29 cellular contexts compared by ENCODE assay signal in genomic region chr5:152622628-152623027, GRCh38.
A peak's percentile ranks its signal among the peaks of the same experiment; 100 is the strongest.
DNase-seq lines count a peak whose midpoint lies in the region; ATAC-seq and TF ChIP-seq lines count a peak whose summit lies in the region.
"Had no signal": no experiment of that assay in that cellular context is flagged by ENCODE, and none has a peak within 500 bp of the region (broad histone marks: within the 10 kb centered on the region; RNA-seq: fewer than 3 reads in every experiment).

No MANE protein-coding gene starts in this region.

- H3K9ac ChIP-seq in neural progenitor cell (no peak overlapping the region), smooth muscle cell (ENCODE audit: low read depth) (no peak overlapping the region)

- H3F3A ChIP-seq in neural progenitor cell (ENCODE audit: low read depth) (no peaks in the 10 kb centered on the region), smooth muscle cell (ENCODE audit: low read depth) (no peaks in the 10 kb centered on the region)

- no peaks in the 10 kb centered on the region for H3K9me3 Mint-ChIP-seq in neural progenitor cell
- no peaks in the 10 kb centered on the region for H3K9me3 Mint-ChIP-seq in activated naive CD4-positive, alpha-beta T cell treated with anti-CD3 and anti-CD28 coated beads for 36 hours
- H3K9me3 Mint-ChIP-seq: activated CD4-positive, alpha-beta memory T cell treated with anti-CD3 and anti-CD28 coated beads, Interleukin-2, amount 10 ng/mL, durations not matched to agents 7 days and 5 days; activated T-helper 17 cell treated with anti-CD3 and anti-CD28 coated beads, Interleukin-2, amount 50 U/mL, for 72 hours had no signal

- H3K9me3 ChIP-seq in right atrium auricular region: no peaks in the 10 kb centered on the region
- no peaks in the 10 kb centered on the region for H3K9me3 ChIP-seq in neural progenitor cell (ENCODE audit: low read depth)
- H3K9me3 ChIP-seq in smooth muscle cell (replicated peaks; ENCODE audit: low read depth): no peaks in the 10 kb centered on the region
- no peaks in the 10 kb centered on the region for H3K9me3 ChIP-seq in MG63
- H3K9me3 ChIP-seq: A549, left lung, pancreas, testis, vagina had no signal

- peaks cover 4% of the 10 kb centered on the region for H3K27me3 Mint-ChIP-seq in neural progenitor cell (ENCODE audit: insufficient read depth, low read depth)
- no peaks in the 10 kb centered on the region for H3K27me3 Mint-ChIP-seq in activated naive CD4-positive, alpha-beta T cell treated with anti-CD3 and anti-CD28 coated beads for 36 hours (ENCODE audit: low read depth)
- H3K27me3 Mint-ChIP-seq: activated CD4-positive, alpha-beta memory T cell treated with anti-CD3 and anti-CD28 coated beads, Interleukin-2, amount 10 ng/mL, durations not matched to agents 7 days and 5 days; activated naive CD4-positive, alpha-beta T cell treated with anti-CD3 and anti-CD28 coated beads, Interleukin-2, amount 50 U/mL, for 24 hours; activated T-helper 17 cell treated with anti-CD3 and anti-CD28 coated beads, Interleukin-2, amount 50 U/mL, for 72 hours; B cell; effector memory CD8-positive, alpha-beta T cell had no signal

- peak overlapping the region; percentile 44 for H3K4me2 ChIP-seq in neural progenitor cell
- H3K4me2 ChIP-seq in smooth muscle cell: no peak overlapping the region
- H3K4me2 ChIP-seq: A549 had no signal

- no peaks in the 10 kb centered on the region for H3K4me1 ChIP-seq in right atrium auricular region
- H3K4me1 ChIP-seq in neural progenitor cell: peaks cover 11% of the 10 kb centered on the region
- H3K4me1 ChIP-seq in smooth muscle cell (ENCODE audit: low read depth): no peaks in the 10 kb centered on the region
- H3K4me1 ChIP-seq: A549, left lung, pancreas, testis, vagina had no signal

- DNase-seq in Right ventricle myocardium inferior (ENCODE audit: missing footprints): no peak
- no peak for DNase-seq in right atrium auricular region (ENCODE audit: low spot score)
- peak in 23 of 42 donors; percentile 2 to 60 (median 15) for DNase-seq in head of caudate nucleus
- no peak for DNase-seq in neural progenitor cell (ENCODE audit: low spot score)
- DNase-seq in SIG-M5 (lab: John Stamatoyannopoulos, UW): no peak
- no peak for DNase-seq in smooth muscle cell (lab: John Stamatoyannopoulos, UW; ENCODE audit: unreplicated experiment)
- DNase-seq in MG63: no peak
- no peak for DNase-seq in activated naive CD4-positive, alpha-beta T cell treated with anti-CD3 and anti-CD28 coated beads for 36 hours
- DNase-seq: activated CD4-positive, alpha-beta memory T cell treated with anti-CD3 and anti-CD28 coated beads, Interleukin-2, amount 10 ng/mL, durations not matched to agents 7 days and 5 days; activated CD4-positive, CD25-positive, alpha-beta regulatory T cell treated with anti-CD3 and anti-CD28 coated beads, Interleukin-2, amount 50 U/mL, for 72 hours; activated CD8-positive, alpha-beta memory T cell treated with anti-CD3 and anti-CD28 coated beads, Interleukin-2, amount 50 U/mL, for 48 hours; DMS153; effector memory CD8-positive, alpha-beta T cell; naive thymus-derived CD8-positive, alpha-beta T cell; NCI-H1092; NCI-H187 treated with DMSO at 0.1 percent for 48 hours; NCI-H345; pancreas; stimulated activated naive CD8-positive, alpha-beta T cell treated with anti-CD3 and anti-CD28 coated beads, Interleukin-15, Interleukin-2, amounts not matched to agents 100 U/mL and 50 U/mL, for 24 hours; T-helper 17 cell; testis had no signal

- H3K36me3 Mint-ChIP-seq in neural progenitor cell: no peaks in the 10 kb centered on the region
- H3K36me3 Mint-ChIP-seq in activated naive CD4-positive, alpha-beta T cell treated with anti-CD3 and anti-CD28 coated beads for 36 hours (ENCODE audit: low read depth): no peaks in the 10 kb centered on the region
- H3K36me3 Mint-ChIP-seq: activated naive CD4-positive, alpha-beta T cell treated with anti-CD3 and anti-CD28 coated beads, Interleukin-2, amount 50 U/mL, for 24 hours; naive thymus-derived CD8-positive, alpha-beta T cell had no signal

- CTCF ChIA-PET in activated naive CD4-positive, alpha-beta T cell treated with anti-CD3 and anti-CD28 coated beads for 36 hours (lab: Charles Lee): no interaction called here

- ATAC-seq in Right ventricle myocardium inferior: peak; percentile 50
- ATAC-seq: A549; activated T-helper 17 cell treated with anti-CD3 and anti-CD28 coated beads, Interleukin-2, amount 50 U/mL, for 72 hours; effector memory CD8-positive, alpha-beta T cell; left lung; naive thymus-derived CD8-positive, alpha-beta T cell; pancreas; SK-N-SH treated with all-trans-retinoic acid at 6 μM for 48 hours; stimulated activated naive CD8-positive, alpha-beta T cell treated with anti-CD3 and anti-CD28 coated beads, Interleukin-15, Interleukin-2, amounts not matched to agents 100 U/mL and 50 U/mL, for 24 hours; T-helper 17 cell had no signal

- TF ChIP-seq CTCF in right atrium auricular region (IDR thresholded peaks at IDR 0.05) (no peak), neural progenitor cell (IDR thresholded peaks at IDR 0.05) (no peak), smooth muscle cell (IDR thresholded peaks at IDR 0.05; ENCODE audit: borderline replicate concordance, insufficient read depth, poor library complexity, severe bottlenecking) (no peak)

- peaks cover 36% of the 10 kb centered on the region for H3K4me1 Mint-ChIP-seq in neural progenitor cell
- no peaks in the 10 kb centered on the region for H3K4me1 Mint-ChIP-seq in activated naive CD4-positive, alpha-beta T cell treated with anti-CD3 and anti-CD28 coated beads for 36 hours (ENCODE audit: low read depth)
- H3K4me1 Mint-ChIP-seq: activated CD4-positive, alpha-beta memory T cell treated with anti-CD3 and anti-CD28 coated beads, Interleukin-2, amount 10 ng/mL, durations not matched to agents 7 days and 5 days; activated naive CD4-positive, alpha-beta T cell treated with anti-CD3 and anti-CD28 coated beads, Interleukin-2, amount 50 U/mL, for 24 hours; activated T-helper 17 cell treated with anti-CD3 and anti-CD28 coated beads, Interleukin-2, amount 50 U/mL, for 72 hours; B cell; naive thymus-derived CD8-positive, alpha-beta T cell; T-helper 17 cell had no signal

- H4K20me1 ChIP-seq in neural progenitor cell (ENCODE audit: low read depth) (no peaks in the 10 kb centered on the region), smooth muscle cell (ENCODE audit: low read depth) (no peaks in the 10 kb centered on the region)

- H3K36me3 ChIP-seq in right atrium auricular region (no peaks in the 10 kb centered on the region), neural progenitor cell (peaks cover 5% of the 10 kb centered on the region), smooth muscle cell (ENCODE audit: low read depth) (no peaks in the 10 kb centered on the region), MG63 (no peaks in the 10 kb centered on the region)
- H3K36me3 ChIP-seq: left lung, pancreas, vagina had no signal

- intact Hi-C loops in Right ventricle myocardium inferior (cut with DNase I): no loop called here
- intact Hi-C loops in head of caudate nucleus (cut with DNase I): no loop called here
- intact Hi-C loops in activated naive CD4-positive, alpha-beta T cell treated with anti-CD3 and anti-CD28 coated beads for 36 hours (cut with micrococcal nuclease): no loop called here

- H3K4me3 Mint-ChIP-seq in neural progenitor cell: no peak overlapping the region
- H3K4me3 Mint-ChIP-seq in activated naive CD4-positive, alpha-beta T cell treated with anti-CD3 and anti-CD28 coated beads for 36 hours: no peak overlapping the region
- H3K4me3 Mint-ChIP-seq: activated CD4-positive, alpha-beta memory T cell treated with anti-CD3 and anti-CD28 coated beads, Interleukin-2, amount 10 ng/mL, durations not matched to agents 7 days and 5 days; activated naive CD4-positive, alpha-beta T cell treated with anti-CD3 and anti-CD28 coated beads, Interleukin-2, amount 50 U/mL, for 24 hours; activated T-helper 17 cell treated with anti-CD3 and anti-CD28 coated beads, Interleukin-2, amount 50 U/mL, for 72 hours; B cell; effector memory CD8-positive, alpha-beta T cell; naive thymus-derived CD8-positive, alpha-beta T cell; T-helper 17 cell had no signal

- H3K27ac Mint-ChIP-seq in neural progenitor cell: peak overlapping the region; percentile 33
- no peak overlapping the region for H3K27ac Mint-ChIP-seq in activated naive CD4-positive, alpha-beta T cell treated with anti-CD3 and anti-CD28 coated beads for 36 hours
- H3K27ac Mint-ChIP-seq: activated CD4-positive, alpha-beta memory T cell treated with anti-CD3 and anti-CD28 coated beads, Interleukin-2, amount 10 ng/mL, durations not matched to agents 7 days and 5 days; activated naive CD4-positive, alpha-beta T cell treated with anti-CD3 and anti-CD28 coated beads, Interleukin-2, amount 50 U/mL, for 24 hours; activated T-helper 17 cell treated with anti-CD3 and anti-CD28 coated beads, Interleukin-2, amount 50 U/mL, for 72 hours; B cell; effector memory CD8-positive, alpha-beta T cell; naive thymus-derived CD8-positive, alpha-beta T cell; T-helper 17 cell had no signal

- H2AFZ ChIP-seq in neural progenitor cell (replicated peaks) (no peak overlapping the region), smooth muscle cell (ENCODE audit: low read depth) (no peak overlapping the region)

- H3K27me3 ChIP-seq in right atrium auricular region (no peaks in the 10 kb centered on the region), neural progenitor cell (no peaks in the 10 kb centered on the region), smooth muscle cell (ENCODE audit: low read depth) (peaks cover 9% of the 10 kb centered on the region), MG63 (no peaks in the 10 kb centered on the region)
- H3K27me3 ChIP-seq: left lung, testis, vagina had no signal

- no peaks in the 10 kb centered on the region for H3K79me2 ChIP-seq in neural progenitor cell (ENCODE audit: low read depth)
- H3K79me2 ChIP-seq in smooth muscle cell (ENCODE audit: low read depth): no peaks in the 10 kb centered on the region

- H3K27ac ChIP-seq in right atrium auricular region (no peak overlapping the region), neural progenitor cell (no peak overlapping the region), smooth muscle cell (ENCODE audit: low read depth) (no peak overlapping the region)
- H3K27ac ChIP-seq: A549, coronary artery, left lung, pancreas, testis, vagina had no signal

- H3K4me3 ChIP-seq in right atrium auricular region (no peak overlapping the region), neural progenitor cell (no peak overlapping the region), smooth muscle cell (no peak overlapping the region), MG63 (no peak overlapping the region)
- H3K4me3 ChIP-seq: A549, coronary artery, left lung, pancreas, testis, vagina had no signal

Comparison
In these comparisons a context has a peak if more than half of its experiments do, and no peak if none do; other contexts are left out.
1. DNase-seq: peak in head of caudate nucleus (23 of 42); none in Right ventricle myocardium inferior (single experiment), right atrium auricular region (single experiment), neural progenitor cell (single experiment), SIG-M5 (single experiment), smooth muscle cell (single experiment), MG63 (single experiment) and activated naive CD4-positive, alpha-beta T cell treated with anti-CD3 and anti-CD28 coated beads for 36 hours (single experiment).